Comparison of ENCODE assay signal across 8 cellular contexts in genomic region chr2:102839668-102840388, GRCh38.
A peak's percentile ranks its signal among the peaks of the same experiment; 100 is the strongest.
DNase-seq lines count a peak whose midpoint lies in the region; ATAC-seq and TF ChIP-seq lines count a peak whose summit lies in the region.

No MANE protein-coding gene starts in this region.

- H2AFZ ChIP-seq in Loucy (ENCODE audit: low read length) = no peak overlapping the region

- no peak overlapping the region for H3K4me3 Mint-ChIP-seq in activated CD8-positive, alpha-beta memory T cell treated with anti-CD3 and anti-CD28 coated beads, Interleukin-2, amount 10 ng/mL, durations not matched to agents 7 days and 5 days
- H3K4me3 Mint-ChIP-seq in endodermal cell = no peak overlapping the region

- DNase-seq in activated CD8-positive, alpha-beta memory T cell treated with anti-CD3 and anti-CD28 coated beads, Interleukin-2, amount 50 U/mL, for 48 hours = peak; percentile 58
- DNase-seq in activated CD8-positive, alpha-beta memory T cell treated with anti-CD3 and anti-CD28 coated beads, Interleukin-2, amount 10 ng/mL, durations not matched to agents 7 days and 5 days = no peak
- DNase-seq in SK-N-DZ (ENCODE audit: low spot score) = peak; percentile 59
- peak; percentile 83 for DNase-seq in endodermal cell
- peak in 1 of 3 donors; percentile 54 for DNase-seq in mucosa of descending colon

- H3K4me1 Mint-ChIP-seq in activated CD8-positive, alpha-beta memory T cell treated with anti-CD3 and anti-CD28 coated beads, Interleukin-2, amount 10 ng/mL, durations not matched to agents 7 days and 5 days = no peaks in the 10 kb centered on the region
- H3K4me1 Mint-ChIP-seq in endodermal cell = peaks cover 5% of the 10 kb centered on the region

- no peak for ATAC-seq in activated CD8-positive, alpha-beta memory T cell treated with anti-CD3 and anti-CD28 coated beads, Interleukin-2, amount 10 ng/mL, durations not matched to agents 7 days and 5 days
- ATAC-seq in mucosa of descending colon (peak; percentile 25), GM18520 (IDR thresholded peaks at IDR 0.05; ENCODE audit: unreplicated experiment) (no peak), GM21360 (IDR thresholded peaks at IDR 0.05; ENCODE audit: unreplicated experiment) (no peak)

- no peaks in the 10 kb centered on the region for H3F3A ChIP-seq in Loucy (ENCODE audit: low read depth)

- H4K20me1 ChIP-seq in Loucy (ENCODE audit: insufficient read depth, low read length, poor library complexity, severe bottlenecking) = no peaks in the 10 kb centered on the region

- H3K27me3 Mint-ChIP-seq in activated CD8-positive, alpha-beta memory T cell treated with anti-CD3 and anti-CD28 coated beads, Interleukin-2, amount 10 ng/mL, durations not matched to agents 7 days and 5 days = no peaks in the 10 kb centered on the region
- H3K27me3 Mint-ChIP-seq in endodermal cell (ENCODE audit: insufficient read depth) = no peaks in the 10 kb centered on the region

- no peaks in the 10 kb centered on the region for H3K4me1 ChIP-seq in Loucy (ENCODE audit: insufficient read depth, low read length, poor library complexity, severe bottlenecking)
- no peaks in the 10 kb centered on the region for H3K4me1 ChIP-seq in endodermal cell (ENCODE audit: control insufficient read depth, insufficient read depth, low read length)
- H3K4me1 ChIP-seq in mucosa of descending colon (ENCODE audit: low read depth) = no peaks in the 10 kb centered on the region

- H3K4me2 ChIP-seq in Loucy (ENCODE audit: low read depth, low read length, poor library complexity, severe bottlenecking) = no peak overlapping the region

- 56 to 62% methylated on average over 5 to 8 of the region's 8 CpGs for WGBS in endodermal cell (ENCODE audit: insufficient coverage in 1 of 2, insufficient read length in 1 of 2), 2 experiments

- no peaks in the 10 kb centered on the region for H3K9me2 ChIP-seq in Loucy (replicated peaks; ENCODE audit: low read depth, low read length)

- no peaks in the 10 kb centered on the region for H3K36me3 Mint-ChIP-seq in activated CD8-positive, alpha-beta memory T cell treated with anti-CD3 and anti-CD28 coated beads, Interleukin-2, amount 10 ng/mL, durations not matched to agents 7 days and 5 days
- no peaks in the 10 kb centered on the region for H3K36me3 Mint-ChIP-seq in endodermal cell (ENCODE audit: low read depth)

- H3K4me3 ChIP-seq in Loucy (ENCODE audit: low read length, poor library complexity, severe bottlenecking) = no peak overlapping the region
- H3K4me3 ChIP-seq in endodermal cell (ENCODE audit: low read length) = no peak overlapping the region
- H3K4me3 ChIP-seq in mucosa of descending colon = no peak overlapping the region

- no peaks in the 10 kb centered on the region for H3K9me3 ChIP-seq in Loucy (ENCODE audit: insufficient read depth, low read depth, low read length)
- no peaks in the 10 kb centered on the region for H3K9me3 ChIP-seq in endodermal cell (ENCODE audit: control insufficient read depth, low read length)
- H3K9me3 ChIP-seq in mucosa of descending colon = no peaks in the 10 kb centered on the region

- H3K27me3 ChIP-seq in Loucy (ENCODE audit: insufficient read depth, low read length, poor library complexity, severe bottlenecking) (no peaks in the 10 kb centered on the region), endodermal cell (ENCODE audit: control insufficient read depth, insufficient read depth, low read length, poor library complexity, severe bottlenecking) (no peaks in the 10 kb centered on the region)

- intact Hi-C loops in mucosa of descending colon (cut with DNase I, micrococcal nuclease) = no loop called here

- H3K79me2 ChIP-seq in Loucy (ENCODE audit: insufficient read depth, low read length) = no peaks in the 10 kb centered on the region

- no peak overlapping the region for H3K9ac ChIP-seq in Loucy (ENCODE audit: low read depth, low read length, poor library complexity, severe bottlenecking)
- H3K9ac ChIP-seq in endodermal cell (ENCODE audit: extremely low read depth, low read length, poor library complexity, severe bottlenecking) = no peak overlapping the region

- TF ChIP-seq CTCF in Loucy (conservative IDR thresholded peaks at IDR 0.05; ENCODE audit: low read length) = peak; percentile 96
- TF ChIP-seq CTCF in endodermal cell (conservative IDR thresholded peaks at IDR 0.05) = peak; percentile 90
- peak; percentile 63 for TF ChIP-seq CTCF in mucosa of descending colon (IDR thresholded peaks at IDR 0.05)

- H3K36me3 ChIP-seq in Loucy (ENCODE audit: insufficient read depth, low read length) (no peaks in the 10 kb centered on the region), endodermal cell (ENCODE audit: control insufficient read depth, insufficient read depth, low read length) (no peaks in the 10 kb centered on the region), mucosa of descending colon (ENCODE audit: low read depth) (no peaks in the 10 kb centered on the region)

- H3K27ac ChIP-seq in endodermal cell (ENCODE audit: low read depth, low read length) = no peak overlapping the region

- no peaks in the 10 kb centered on the region for H3K9me3 Mint-ChIP-seq in activated CD8-positive, alpha-beta memory T cell treated with anti-CD3 and anti-CD28 coated beads, Interleukin-2, amount 10 ng/mL, durations not matched to agents 7 days and 5 days (ENCODE audit: low read depth)
- H3K9me3 Mint-ChIP-seq in endodermal cell = no peaks in the 10 kb centered on the region

- CTCF ChIA-PET in activated CD8-positive, alpha-beta memory T cell treated with anti-CD3 and anti-CD28 coated beads, Interleukin-2, amount 10 ng/mL, durations not matched to agents 7 days and 5 days (lab: Charles Lee) = interaction anchor here (0.8 to 2.2 kb wide), 7 partner anchors 9 to 125 kb away, joined by 3 to 5 read pairs (median 3); no protein-coding TSS in a partner anchor

- H3K27ac Mint-ChIP-seq in activated CD8-positive, alpha-beta memory T cell treated with anti-CD3 and anti-CD28 coated beads, Interleukin-2, amount 10 ng/mL, durations not matched to agents 7 days and 5 days = no peak overlapping the region
- no peak overlapping the region for H3K27ac Mint-ChIP-seq in endodermal cell
